11 cellular contexts compared by ENCODE assay signal in the genomic region with DNA sequence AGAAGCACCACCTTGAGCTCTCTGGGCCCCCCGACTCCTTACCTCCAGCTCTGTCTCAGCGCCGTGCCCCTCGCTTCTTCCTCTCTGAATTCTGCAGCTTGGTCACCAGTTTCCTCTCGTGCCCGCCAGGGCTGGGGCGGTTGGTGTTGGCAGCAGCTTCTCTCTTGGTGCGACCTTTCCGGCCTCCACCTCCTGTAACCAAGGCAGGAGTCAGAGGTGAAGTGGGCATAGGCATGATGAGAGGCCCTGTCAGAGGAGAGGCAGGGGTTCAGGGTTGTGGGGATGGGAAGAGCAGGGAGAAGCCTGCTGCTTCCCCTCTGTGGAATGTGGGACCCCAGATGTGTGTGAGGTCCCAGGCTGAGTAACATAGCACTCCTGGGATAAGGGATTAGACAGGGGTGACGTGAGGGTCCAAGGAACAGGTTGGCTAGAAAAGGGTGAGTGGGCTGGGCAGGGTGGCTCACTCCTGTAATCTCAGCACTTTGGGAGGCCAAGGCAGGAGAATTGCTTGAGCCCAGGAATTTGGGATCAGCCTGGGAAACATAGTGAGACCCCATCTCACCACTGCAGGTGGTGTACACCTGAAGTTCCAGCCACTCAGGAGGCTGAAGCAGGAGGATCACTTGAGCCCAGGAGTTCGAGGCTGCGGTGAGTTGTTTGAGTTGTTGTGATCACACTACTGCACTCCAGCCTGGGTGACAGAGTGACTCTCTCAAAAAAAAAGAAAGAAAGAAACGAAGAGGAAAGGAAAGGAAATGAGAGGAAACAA. TPM values are rescaled to one million over a fixed set of nuclear protein-coding genes. Genes with fewer than 3 reads are reported as not detected.
DNase-seq lines count a peak whose midpoint lies in the region; ATAC-seq and TF ChIP-seq lines count a peak whose summit lies in the region.
"Had no signal": no experiment of that assay in that cellular context is flagged by ENCODE, and none has a peak within 500 bp of the region (broad histone marks: within the 10 kb centered on the region; RNA-seq: fewer than 3 reads in every experiment).

No MANE protein-coding gene starts in this region.

- no peaks in the 10 kb centered on the region for H3K27me3 Mint-ChIP-seq in chondrocyte (ENCODE audit: low read depth)

- H3K27me3 ChIP-seq in lung (ENCODE audit: control insufficient read depth, insufficient read depth), result no peaks in the 10 kb centered on the region
- H3K27me3 ChIP-seq in suprapubic skin, result no peaks in the 10 kb centered on the region

- H3K27ac ChIP-seq in lung (ENCODE audit: low read depth in 1 of 2, low read length in 1 of 2) (peak overlapping the region; percentile 91 to 93), suprapubic skin (peak overlapping the region; percentile 97)
- H3K27ac ChIP-seq: KMS-11 had no signal

- H3K4me3 Mint-ChIP-seq in chondrocyte (ENCODE audit: unreplicated experiment), result peak overlapping the region; percentile 95

- DNase-seq in LNCaP clone FGC (ENCODE audit: low read depth), result no peak
- DNase-seq in chondrocyte (ENCODE audit: low spot score), result no peak
- no peak for DNase-seq in lung (ENCODE audit: low spot score)
- DNase-seq in suprapubic skin (ENCODE audit: low spot score in 2 of 2), result no peak
- no peak for DNase-seq in anterior cingulate cortex (lab: John Stamatoyannopoulos, UW)
- DNase-seq in GM10266 (ENCODE audit: extremely low spot score), result no peak
- DNase-seq: activated naive CD4-positive, alpha-beta T cell; stimulated activated CD4-positive, alpha-beta T cell treated with anti-CD3 and anti-CD28 coated beads, Interleukin-12 subunit alpha, Interleukin-12 subunit beta, amount 100 ng/mL, for 4 hours had no signal

- peak overlapping the region; percentile 99 for H3K27ac Mint-ChIP-seq in chondrocyte (ENCODE audit: unreplicated experiment)

- no peak for TF ChIP-seq EP300 in suprapubic skin (IDR thresholded peaks at IDR 0.05)

- no peak for TF ChIP-seq POLR2A in suprapubic skin (IDR thresholded peaks at IDR 0.05)

- no peaks in the 10 kb centered on the region for H3K36me3 ChIP-seq in lung (ENCODE audit: control insufficient read depth in 2 of 2, insufficient read depth in 2 of 2, low read length in 2 of 2)
- H3K36me3 ChIP-seq in suprapubic skin, result no peaks in the 10 kb centered on the region

- 68 to 83% methylated on average over 13 of the region's 13 CpGs for WGBS in lung, 2 donors
- 75% methylated on average over 13 of the region's 13 CpGs for WGBS in suprapubic skin

- H3K4me1 ChIP-seq in lung (ENCODE audit: control insufficient read depth in 2 of 2, insufficient read depth in 2 of 2, low read length in 2 of 2) (peaks cover 4 to 16% of the 10 kb centered on the region in 2 donors), suprapubic skin (peaks cover 71% of the 10 kb centered on the region)

- no peaks in the 10 kb centered on the region for H3K9me3 Mint-ChIP-seq in chondrocyte (ENCODE audit: low read depth)

- H3K9me3 ChIP-seq in lung (ENCODE audit: control insufficient read depth in 2 of 2, insufficient read depth in 1 of 2, low read length in 1 of 2) (peaks cover 0 to 3% of the 10 kb centered on the region in 2 donors), suprapubic skin (no peaks in the 10 kb centered on the region)

- peaks cover 51% of the 10 kb centered on the region for H3K4me1 Mint-ChIP-seq in chondrocyte (ENCODE audit: low read depth)

- H3K4me3 ChIP-seq in LNCaP clone FGC (ENCODE audit: low read depth, low read length) (peak overlapping the region; percentile 77), lung (peak overlapping the region; percentile 75), suprapubic skin (peak overlapping the region; percentile 64)

- peaks cover 28% of the 10 kb centered on the region for H3K36me3 Mint-ChIP-seq in chondrocyte (ENCODE audit: low read depth)

- ATAC-seq in lung (ENCODE audit: insufficient read depth, low FRiP score) (no peak), HG02973 (IDR thresholded peaks at IDR 0.05; ENCODE audit: unreplicated experiment) (no peak), GM19023 (IDR thresholded peaks at IDR 0.05; ENCODE audit: unreplicated experiment) (no peak)

- TF ChIP-seq CTCF in LNCaP clone FGC (IDR thresholded peaks at IDR 0.05; ENCODE audit: control insufficient read depth, extremely low read depth, insufficient read depth), result no peak
- TF ChIP-seq CTCF in chondrocyte (IDR thresholded peaks at IDR 0.05), result no peak
- no peak for TF ChIP-seq CTCF in lung (IDR thresholded peaks at IDR 0.05; ENCODE audit: control extremely low read depth, extremely low read depth)
- no peak for TF ChIP-seq CTCF in suprapubic skin (IDR thresholded peaks at IDR 0.05)
- no peak for TF ChIP-seq CTCF in GM10266 (IDR thresholded peaks at IDR 0.05; ENCODE audit: control insufficient read depth, insufficient read depth, low read depth, missing control alignments)

RNA-seq across cellular contexts. Expression of gene NUPR1, which starts 0.6 kb away (rescaled TPM):
- 39.1 to 300 TPM (median 289 TPM) in 3 replicates for total RNA-seq in chondrocyte
- 100 to 1,000 TPM in 1 of 2 donors, 1 to 10 TPM in 1; 8.0 to 212 TPM for total RNA-seq in lung
- 100 to 1,000 TPM; 192 to 828 TPM for polyA plus RNA-seq in lung
- total RNA-seq in suprapubic skin, result 10 to 100 TPM; 33.0 to 64.3 (median 42.2) TPM

RNA-seq across cellular contexts. Expression of gene SGF29, which starts 15.6 kb away (rescaled TPM):
- total RNA-seq in chondrocyte (14.6 to 18.4 TPM (median 17.1 TPM) in 3 replicates), lung (10 to 100 TPM; 17.8 to 30.4 TPM), suprapubic skin (10 to 100 TPM; 20.2 to 36.1 (median 24.8) TPM)
- 10 to 100 TPM; 18.5 to 46.6 TPM for polyA plus RNA-seq in lung

RNA-seq across cellular contexts. Expression of gene IL27, which starts 31.5 kb away (rescaled TPM):
- total RNA-seq in chondrocyte (not detected in 3 replicates), lung (1 to 10 TPM in 1 of 2 donors, not detected in 1; 1.1 TPM), suprapubic skin (under 1 TPM in 1 of 4 donors, not detected in 3; 0.52 TPM)
- 1 to 10 TPM in 1 of 2 donors, under 1 TPM in 1; 0.37 to 1.8 TPM for polyA plus RNA-seq in lung

RNA-seq across cellular contexts. Expression of gene APOBR, which starts 43.7 kb away (rescaled TPM):
- total RNA-seq in chondrocyte (0.07 TPM in 1 of 3 replicates, not detected in the others), lung (10 to 100 TPM in 1 of 2 donors, 1 to 10 TPM in 1; 8.0 to 24.7 TPM), suprapubic skin (1 to 10 TPM in 3 of 4 donors, under 1 TPM in 1; 0.57 to 4.3 (median 1.9) TPM)
- 10 to 100 TPM; 26.0 to 43.2 TPM for polyA plus RNA-seq in lung

RNA-seq across cellular contexts. Expression of gene CLN3, which starts 46.3 kb away (rescaled TPM):
- total RNA-seq in chondrocyte, result 28.0 to 31.7 TPM (median 29.3 TPM) in 3 replicates
- total RNA-seq in lung, result 10 to 100 TPM; 42.4 to 64.8 TPM
- 10 to 100 TPM; 50.1 to 62.2 TPM for polyA plus RNA-seq in lung
- total RNA-seq in suprapubic skin, result 10 to 100 TPM; 26.0 to 62.9 (median 35.1) TPM
